1 cellular context compared by ENCODE assay signal in genomic region chr6:147214248-147215227, GRCh38.
TF ChIP-seq lines count a peak whose summit lies in the region.

No MANE protein-coding gene starts in this region.

TF ChIP-seq in IMR-90, 13 proteins besides CTCF, POLR2A, EP300 and RAD21 (continued from another document):
- TF ChIP-seq, protein P1, sequence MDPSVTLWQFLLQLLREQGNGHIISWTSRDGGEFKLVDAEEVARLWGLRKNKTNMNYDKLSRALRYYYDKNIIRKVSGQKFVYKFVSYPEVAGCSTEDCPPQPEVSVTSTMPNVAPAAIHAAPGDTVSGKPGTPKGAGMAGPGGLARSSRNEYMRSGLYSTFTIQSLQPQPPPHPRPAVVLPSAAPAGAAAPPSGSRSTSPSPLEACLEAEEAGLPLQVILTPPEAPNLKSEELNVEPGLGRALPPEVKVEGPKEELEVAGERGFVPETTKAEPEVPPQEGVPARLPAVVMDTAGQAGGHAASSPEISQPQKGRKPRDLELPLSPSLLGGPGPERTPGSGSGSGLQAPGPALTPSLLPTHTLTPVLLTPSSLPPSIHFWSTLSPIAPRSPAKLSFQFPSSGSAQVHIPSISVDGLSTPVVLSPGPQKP (IDR thresholded peaks at IDR 0.05; ENCODE audit: borderline replicate concordance, low read depth, low read length) = no peak
- TF ChIP-seq SMC3 (IDR thresholded peaks at IDR 0.05; ENCODE audit: low read depth, low read length) (no peak), RCOR1 (IDR thresholded peaks at IDR 0.05; ENCODE audit: insufficient replicate concordance, low read length) (no peak), BHLHE40 (IDR thresholded peaks at IDR 0.05; ENCODE audit: low read depth, low read length) (no peak), NFE2L2 (IDR thresholded peaks at IDR 0.05; ENCODE audit: low read depth, low read length) (no peak)
